Comparison of ENCODE assay signal across 17 cellular contexts in the genomic region with DNA sequence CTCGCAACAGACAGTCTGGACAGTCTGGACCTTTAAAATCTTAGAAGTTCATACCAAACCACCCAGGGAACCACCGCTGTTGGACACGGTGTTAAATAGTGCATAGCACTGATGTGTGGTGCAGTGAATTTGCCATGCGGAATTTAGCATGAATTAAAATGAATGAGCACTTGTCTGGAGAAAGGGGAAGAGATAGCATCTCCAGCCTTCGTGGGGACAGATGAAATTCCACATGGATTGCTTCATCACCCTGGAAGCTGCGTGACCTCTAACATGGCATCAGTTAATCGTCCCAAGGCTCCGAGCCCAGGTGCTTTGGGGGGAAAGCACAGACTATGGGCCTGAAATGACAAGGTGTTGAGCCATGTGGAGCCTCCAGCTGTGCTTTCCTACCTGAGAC.
A peak's percentile ranks its signal among the peaks of the same experiment; 100 is the strongest.
DNase-seq lines count a peak whose midpoint lies in the region; ATAC-seq, FAIRE-seq and TF ChIP-seq lines count a peak whose summit lies in the region.
"Had no signal": no experiment of that assay in that cellular context is flagged by ENCODE, and none has a peak within 500 bp of the region (broad histone marks: within the 10 kb centered on the region; RNA-seq: fewer than 3 reads in every experiment).

No MANE protein-coding gene starts in this region.

- DNase-seq in RPMI7951 (ENCODE audit: low read depth), result peak; percentile 15
- peak; percentile 39 for DNase-seq in astrocyte (ENCODE audit: low read depth)
- peak; percentile 3 for DNase-seq in myocyte (ENCODE audit: low read depth)
- DNase-seq in glomerular visceral epithelial cell (ENCODE audit: extremely low spot score), result no peak
- DNase-seq in Right ventricle myocardium inferior (ENCODE audit: missing footprints), result no peak
- DNase-seq: C1 segment of cervical spinal cord; Calu3; CD4-positive, alpha-beta T cell; DMS 273 treated with DMSO at 0.1 percent for 48 hours; HCEC 1CT; HFFc6 had no signal

- H3K36me3 Mint-ChIP-seq in astrocyte (ENCODE audit: low read depth, unreplicated experiment), result no peaks in the 10 kb centered on the region

- H3K79me2 ChIP-seq in astrocyte (ENCODE audit: insufficient read depth, low read length), result no peaks in the 10 kb centered on the region

- no peak overlapping the region for H3K27ac ChIP-seq in astrocyte (ENCODE audit: low read depth, low read length)
- H3K27ac ChIP-seq: HL-60 had no signal

- H3K4me1 ChIP-seq in astrocyte (ENCODE audit: insufficient read depth, low read length), result no peaks in the 10 kb centered on the region

- no peaks in the 10 kb centered on the region for H3K27me3 ChIP-seq in astrocyte (ENCODE audit: insufficient read depth, low read length)

- H2AFZ ChIP-seq in astrocyte (ENCODE audit: low read depth, low read length), result no peak overlapping the region

- H3K36me3 ChIP-seq in astrocyte (ENCODE audit: insufficient read depth, low read length), result no peaks in the 10 kb centered on the region

- peaks cover 3% of the 10 kb centered on the region for H3K4me1 Mint-ChIP-seq in astrocyte (ENCODE audit: low read depth, unreplicated experiment)
- H3K4me1 Mint-ChIP-seq: B cell had no signal

- H3K27me3 Mint-ChIP-seq in astrocyte (ENCODE audit: low read depth, unreplicated experiment), result no peaks in the 10 kb centered on the region
- H3K27me3 Mint-ChIP-seq: B cell; CD4-positive, alpha-beta T cell had no signal

- FAIRE-seq in astrocyte (lab: Jason Lieb, UNC), result no peak
- FAIRE-seq: A204.1, GM12892 had no signal

- no peak for TF ChIP-seq CTCF in astrocyte (IDR thresholded peaks at IDR 0.05; ENCODE audit: insufficient read depth, low read depth, low read length)

- H4K20me1 ChIP-seq in astrocyte (ENCODE audit: insufficient read depth, low read length), result no peaks in the 10 kb centered on the region

- no peak overlapping the region for H3K27ac Mint-ChIP-seq in astrocyte (ENCODE audit: unreplicated experiment)
- H3K27ac Mint-ChIP-seq: B cell; CD4-positive, alpha-beta T cell; HFFc6 had no signal

- no peak overlapping the region for H3K4me3 Mint-ChIP-seq in astrocyte (ENCODE audit: unreplicated experiment)
- H3K4me3 Mint-ChIP-seq: B cell; CD4-positive, alpha-beta T cell; HFFc6 had no signal

- ATAC-seq in GM21381 (IDR thresholded peaks at IDR 0.05; ENCODE audit: unreplicated experiment) (no peak), HG02852 (IDR thresholded peaks at IDR 0.05; ENCODE audit: unreplicated experiment) (no peak), Right ventricle myocardium inferior (no peak)

- H3K9me3 Mint-ChIP-seq in astrocyte (ENCODE audit: unreplicated experiment), result peaks cover 11% of the 10 kb centered on the region
- H3K9me3 Mint-ChIP-seq: CD4-positive, alpha-beta T cell; HFFc6 had no signal

- H3K9me3 ChIP-seq in astrocyte (ENCODE audit: insufficient read depth, low read depth, low read length), result peaks cover 3% of the 10 kb centered on the region

- H3K4me2 ChIP-seq in astrocyte (ENCODE audit: low read length), result no peak overlapping the region

- no peak overlapping the region for H3K9ac ChIP-seq in astrocyte (ENCODE audit: low read length)

- intact Hi-C loops in Right ventricle myocardium inferior (cut with DNase I), result no loop called here

- no peak overlapping the region for H3K4me3 ChIP-seq in astrocyte (ENCODE audit: insufficient read depth, low read depth, low read length)

Comparison
In these comparisons a context has a peak if more than half of its experiments do, and no peak if none do; other contexts are left out.
1. DNase-seq: peak in RPMI7951 (single experiment), astrocyte (single experiment) and myocyte (single experiment); none in glomerular visceral epithelial cell (single experiment) and Right ventricle myocardium inferior (single experiment).